In genomic region chr7:150814328-150815001, GRCh38 we compare ENCODE assay signal across 23 cellular contexts. TPM values are rescaled to one million over a fixed set of nuclear protein-coding genes. Genes with fewer than 3 reads are reported as not detected.
DNase-seq lines count a peak whose midpoint lies in the region; ATAC-seq and TF ChIP-seq lines count a peak whose summit lies in the region.
"Had no signal": no experiment of that assay in that cellular context is flagged by ENCODE, and none has a peak within 500 bp of the region (broad histone marks: within the 10 kb centered on the region; RNA-seq: fewer than 3 reads in every experiment).

No MANE protein-coding gene starts in this region.

- no peak overlapping the region for H3K23ac ChIP-seq in neuronal stem cell (ENCODE audit: low read depth, low read length, poor library complexity)

- H3K4me1 Mint-ChIP-seq in WTC11 (peaks cover 11% of the 10 kb centered on the region), mesothelial cell of epicardium (no peaks in the 10 kb centered on the region)
- H3K4me1 Mint-ChIP-seq: CD8-positive, alpha-beta memory T cell had no signal

- H3K4me2 ChIP-seq in neuronal stem cell (ENCODE audit: insufficient read depth, low read length, poor library complexity, severe bottlenecking) = no peak overlapping the region

- no peak overlapping the region for H3K18ac ChIP-seq in neuronal stem cell (ENCODE audit: low read length)

- H3K36me3 Mint-ChIP-seq in WTC11 (peaks cover 8% of the 10 kb centered on the region), mesothelial cell of epicardium (peaks cover 4% of the 10 kb centered on the region)
- H3K36me3 Mint-ChIP-seq: CD4-positive, CD25-positive, alpha-beta regulatory T cell had no signal

- no peak overlapping the region for H2BK120ac ChIP-seq in neuronal stem cell (ENCODE audit: low read depth, low read length)

- no peak overlapping the region for H2AFZ ChIP-seq in neuronal stem cell (ENCODE audit: low read length)
- H2AFZ ChIP-seq: GM23248 had no signal

- ATAC-seq in WTC11 (no peak; the same call in none of the 2 replicates), GM21367 (IDR thresholded peaks at IDR 0.05; ENCODE audit: unreplicated experiment) (no peak)
- ATAC-seq: GM12878, HCT116 had no signal

- DNase-seq in WTC11 (ENCODE audit: low spot score) (no peak), neuronal stem cell (ENCODE audit: low spot score) (no peak), brain microvascular endothelial cell (no peak), mesothelial cell of epicardium (ENCODE audit: low spot score in 2 of 2, unreplicated experiment in 2 of 2) (no peak)
- DNase-seq: BE2C; C1 segment of cervical spinal cord; CD4-positive, CD25-positive, alpha-beta regulatory T cell; CD8-positive, alpha-beta memory T cell; COR-L47; DMS 273 treated with DMSO at 0.1 percent for 48 hours; DMS53; DND-41; EL; GM23248; HFFc6; IMR-90 had no signal

- no peak overlapping the region for H2AK5ac ChIP-seq in neuronal stem cell (ENCODE audit: low read depth, low read length)

- H3K9me3 ChIP-seq in iPS-20b (ENCODE audit: insufficient read depth, low read depth, low read length) (peaks cover 9% of the 10 kb centered on the region; the same call in 1 of the 2 replicates), neuronal stem cell (replicated peaks in 1 of 2; ENCODE audit: control insufficient read depth in 2 of 2, insufficient read depth in 1 of 2, low read depth in 1 of 2, low read length in 2 of 2) (no peaks in the 10 kb centered on the region)
- H3K9me3 ChIP-seq: BE2C had no signal

- H3K4me3 ChIP-seq in iPS-20b (ENCODE audit: low read length) (peak overlapping the region; percentile 29; the same call in 1 of the 2 replicates), neuronal stem cell (ENCODE audit: low read length in 2 of 2) (no peak overlapping the region), brain microvascular endothelial cell (ENCODE audit: low read depth, low read length) (no peak overlapping the region)
- H3K4me3 ChIP-seq: GM12878, GM23248 had no signal

- no peak overlapping the region for H4K8ac ChIP-seq in neuronal stem cell (ENCODE audit: low read depth, low read length)

- POLR2A ChIA-PET in WTC11 (lab: Charles Lee) = no interaction called here

- peak overlapping the region; percentile 43 for H3K27ac Mint-ChIP-seq in WTC11
- H3K27ac Mint-ChIP-seq in mesothelial cell of epicardium = no peak overlapping the region
- H3K27ac Mint-ChIP-seq: CD4-positive, CD25-positive, alpha-beta regulatory T cell; CD8-positive, alpha-beta memory T cell; HFFc6 had no signal

- H3K9ac ChIP-seq in iPS-20b (ENCODE audit: low read depth, low read length) (no peak overlapping the region), neuronal stem cell (ENCODE audit: low read depth, low read length, poor library complexity) (no peak overlapping the region)
- H3K9ac ChIP-seq: GM23248 had no signal

- H3K4me3 Mint-ChIP-seq in WTC11 = no peak overlapping the region
- no peak overlapping the region for H3K4me3 Mint-ChIP-seq in mesothelial cell of epicardium
- H3K4me3 Mint-ChIP-seq: CD4-positive, CD25-positive, alpha-beta regulatory T cell; CD8-positive, alpha-beta memory T cell; HFFc6 had no signal

- no peak overlapping the region for H4K91ac ChIP-seq in neuronal stem cell (ENCODE audit: low read depth, low read length, poor library complexity)

- WGBS in neuronal stem cell (ENCODE audit: extremely low coverage in 2 of 2, insufficient read length in 2 of 2, insufficient replicate concordance in 1 of 2), 2 donors = no CpG with 5 or more reads among the region's 7 CpGs

- no peak for TF ChIP-seq CTCF in WTC11 (IDR thresholded peaks at IDR 0.05)
- no peak for TF ChIP-seq CTCF in brain microvascular endothelial cell (IDR thresholded peaks at IDR 0.05; ENCODE audit: low read depth, low read length, missing control alignments)
- no peak for TF ChIP-seq CTCF in mesothelial cell of epicardium (IDR thresholded peaks at IDR 0.05; ENCODE audit: unreplicated experiment)

- no peaks in the 10 kb centered on the region for H3K79me1 ChIP-seq in neuronal stem cell (ENCODE audit: low read depth, low read length)

- no peak overlapping the region for H2BK12ac ChIP-seq in neuronal stem cell (ENCODE audit: low read length)

- H3K9me3 Mint-ChIP-seq in WTC11 (peaks cover 13% of the 10 kb centered on the region), mesothelial cell of epicardium (peaks cover 31% of the 10 kb centered on the region)

- in situ Hi-C loops in brain microvascular endothelial cell (cut with HindIII; ENCODE audit: low pct_ligation_motif_present, low sequenced_read_pairs) = no loop called here

- H3K4me1 ChIP-seq in iPS-20b (ENCODE audit: insufficient read depth, low read length) (peaks cover 10% of the 10 kb centered on the region; the same call in 1 of the 2 replicates), neuronal stem cell (ENCODE audit: control insufficient read depth in 2 of 2, insufficient read depth in 1 of 2, low read depth in 1 of 2, low read length in 2 of 2) (peaks cover 0 to 1% of the 10 kb centered on the region in 2 donors)
- H3K4me1 ChIP-seq: BE2C had no signal

- CTCF ChIA-PET in WTC11 (lab: Charles Lee) = interaction anchor here (0.7 to 1.8 kb wide), 8 partner anchors 10 to 195 kb away, joined by 3 to 6 read pairs (median 4); partner anchors contain the start of genes TMEM176A and TMEM176B

- no peak overlapping the region for H2BK5ac ChIP-seq in neuronal stem cell (ENCODE audit: low read length)

- no peaks in the 10 kb centered on the region for H3K36me3 ChIP-seq in iPS-20b (ENCODE audit: insufficient read depth, low read depth, low read length)
- H3K36me3 ChIP-seq in neuronal stem cell (replicated peaks in 1 of 2; ENCODE audit: control insufficient read depth in 2 of 2, insufficient read depth in 2 of 2, low read length in 2 of 2) = no peaks in the 10 kb centered on the region
- H3K36me3 ChIP-seq in brain microvascular endothelial cell (replicated peaks) = no peaks in the 10 kb centered on the region
- H3K36me3 ChIP-seq: BE2C had no signal

- H3K27me3 Mint-ChIP-seq in WTC11 (ENCODE audit: low read depth) (peaks cover 7% of the 10 kb centered on the region), mesothelial cell of epicardium (ENCODE audit: low read depth) (peaks cover 28% of the 10 kb centered on the region)

- H3K4ac ChIP-seq in neuronal stem cell (ENCODE audit: low read length) = no peak overlapping the region

- H3K27ac ChIP-seq in iPS-20b (ENCODE audit: low read length) = no peak overlapping the region
- peak overlapping the region; percentile 59 for H3K27ac ChIP-seq in neuronal stem cell (replicated peaks; ENCODE audit: low read length)
- no peak overlapping the region for H3K27ac ChIP-seq in brain microvascular endothelial cell
- H3K27ac ChIP-seq: GM23248 had no signal

- no peak overlapping the region for H2BK15ac ChIP-seq in neuronal stem cell (ENCODE audit: low read length)

- H3K14ac ChIP-seq in neuronal stem cell (ENCODE audit: low read length) = no peak overlapping the region

- H3K27me3 ChIP-seq in iPS-20b (ENCODE audit: insufficient read depth, low read length) (no peaks in the 10 kb centered on the region; the same call in 1 of the 2 replicates), neuronal stem cell (ENCODE audit: control insufficient read depth in 3 of 3, insufficient read depth in 3 of 3, low read depth in 1 of 3, low read length in 3 of 3) (no peaks in the 10 kb centered on the region), brain microvascular endothelial cell (replicated peaks) (no peaks in the 10 kb centered on the region)
- H3K27me3 ChIP-seq: BE2C had no signal

TF ChIP-seq in WTC11, 78 proteins besides CTCF, POLR2A, EP300 and RAD21 (continues in another document):
- no peak for TF ChIP-seq PRRX2 (CRISPR knock-in tag; IDR thresholded peaks at IDR 0.05)
- TF ChIP-seq, protein P1, sequence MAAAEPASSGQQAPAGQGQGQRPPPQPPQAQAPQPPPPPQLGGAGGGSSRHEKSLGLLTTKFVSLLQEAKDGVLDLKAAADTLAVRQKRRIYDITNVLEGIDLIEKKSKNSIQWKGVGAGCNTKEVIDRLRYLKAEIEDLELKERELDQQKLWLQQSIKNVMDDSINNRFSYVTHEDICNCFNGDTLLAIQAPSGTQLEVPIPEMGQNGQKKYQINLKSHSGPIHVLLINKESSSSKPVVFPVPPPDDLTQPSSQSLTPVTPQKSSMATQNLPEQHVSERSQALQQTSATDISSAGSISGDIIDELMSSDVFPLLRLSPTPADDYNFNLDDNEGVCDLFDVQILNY (CRISPR knock-in tag; IDR thresholded peaks at IDR 0.05) = no peak
- TF ChIP-seq GRHL2 (CRISPR knock-in tag; IDR thresholded peaks at IDR 0.05; ENCODE audit: insufficient replicate concordance, severe bottlenecking) = no peak
- no peak for TF ChIP-seq RELA (CRISPR knock-in tag; IDR thresholded peaks at IDR 0.05; ENCODE audit: borderline replicate concordance)
- TF ChIP-seq CREB1 (CRISPR knock-in tag; IDR thresholded peaks at IDR 0.05) = no peak
- TF ChIP-seq, protein P2, sequence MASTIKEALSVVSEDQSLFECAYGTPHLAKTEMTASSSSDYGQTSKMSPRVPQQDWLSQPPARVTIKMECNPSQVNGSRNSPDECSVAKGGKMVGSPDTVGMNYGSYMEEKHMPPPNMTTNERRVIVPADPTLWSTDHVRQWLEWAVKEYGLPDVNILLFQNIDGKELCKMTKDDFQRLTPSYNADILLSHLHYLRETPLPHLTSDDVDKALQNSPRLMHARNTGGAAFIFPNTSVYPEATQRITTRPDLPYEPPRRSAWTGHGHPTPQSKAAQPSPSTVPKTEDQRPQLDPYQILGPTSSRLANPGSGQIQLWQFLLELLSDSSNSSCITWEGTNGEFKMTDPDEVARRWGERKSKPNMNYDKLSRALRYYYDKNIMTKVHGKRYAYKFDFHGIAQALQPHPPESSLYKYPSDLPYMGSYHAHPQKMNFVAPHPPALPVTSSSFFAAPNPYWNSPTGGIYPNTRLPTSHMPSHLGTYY (CRISPR knock-in tag; IDR thresholded peaks at IDR 0.05) = no peak
- no peak for TF ChIP-seq ZNF416 (CRISPR knock-in tag; IDR thresholded peaks at IDR 0.05)

RNA-seq across cellular contexts. Expression of gene TMEM176A, which starts 13.9 kb away (rescaled TPM):
- total RNA-seq in WTC11 (2021) (0.30 to 0.74 TPM (median 0.64 TPM) in 3 replicates), mesothelial cell of epicardium (2.5 to 3.6 TPM (median 3.1 TPM) in 3 replicates)
- 0.59 TPM for polyA plus RNA-seq in neuronal stem cell (2013, experiment 1 of 2)
- 0.53 TPM for polyA plus RNA-seq in neuronal stem cell (2013, experiment 2 of 2)
- total RNA-seq: A172; CD4-positive, CD25-positive, alpha-beta regulatory T cell; G401; GM12878; GM23248; H7; HFFc6; IMR-90 had no signal
- polyA plus RNA-seq: CD8-positive, alpha-beta memory T cell; GM12878; GM23248; IMR-90 had no signal

RNA-seq across cellular contexts. Expression of gene TMEM176B, which starts 14.3 kb away (rescaled TPM):
- total RNA-seq in WTC11 (2021) (1.0 to 1.6 TPM (median 1.3 TPM) in 3 replicates), mesothelial cell of epicardium (1.9 to 2.8 TPM (median 2.3 TPM) in 3 replicates)
- 1.2 TPM for polyA plus RNA-seq in neuronal stem cell (2013, experiment 1 of 2)
- polyA plus RNA-seq in neuronal stem cell (2013, experiment 2 of 2) = 1.1 TPM
- total RNA-seq: A172; CD4-positive, CD25-positive, alpha-beta regulatory T cell; GM23248; HFFc6; IMR-90 had no signal
- polyA plus RNA-seq: CD8-positive, alpha-beta memory T cell; GM23248; IMR-90 had no signal

RNA-seq across cellular contexts. Expression of gene AOC1, which starts 37.9 kb away (rescaled TPM):
- 0.17 to 0.39 TPM (median 0.23 TPM) in 3 replicates for total RNA-seq in WTC11 (2021)
- not detected for polyA plus RNA-seq in neuronal stem cell (2013, experiment 1 of 2)
- not detected for polyA plus RNA-seq in neuronal stem cell (2013, experiment 2 of 2)
- total RNA-seq in mesothelial cell of epicardium = not detected in 3 replicates
- total RNA-seq: A172; CD4-positive, CD25-positive, alpha-beta regulatory T cell; CD8-positive, alpha-beta memory T cell; GM12878; GM23248; H7; HFFc6; IMR-90 had no signal
- polyA plus RNA-seq: CD4-positive, CD25-positive, alpha-beta regulatory T cell; CD8-positive, alpha-beta memory T cell; GM23248; IMR-90 had no signal
